19 cellular contexts compared by ENCODE assay signal in genomic region chr13:102658678-102659077, GRCh38. TPM values are rescaled to one million over a fixed set of nuclear protein-coding genes. Genes with fewer than 3 reads are reported as not detected.
"Had no signal": no experiment of that assay in that cellular context is flagged by ENCODE, and none has a peak within 500 bp of the region (broad histone marks: within the 10 kb centered on the region; RNA-seq: fewer than 3 reads in every experiment).

No MANE protein-coding gene starts in this region.

- H3K9me3 ChIP-seq: prostate gland, sigmoid colon had no signal

- H3K4me3 ChIP-seq: cardiac muscle cell, heart right ventricle, prostate gland, sigmoid colon had no signal

- ATAC-seq: activated T-cell treated with anti-CD3 and anti-CD28 coated beads, Interleukin-2, amount 50 U/mL, for 72 hours; heart right ventricle had no signal

- H3K4me1 Mint-ChIP-seq: mesothelial cell of epicardium had no signal

- FAIRE-seq: astrocyte, colon had no signal

- H3K4me1 ChIP-seq: heart right ventricle, prostate gland, sigmoid colon had no signal

- H3K4me3 Mint-ChIP-seq: activated CD4-positive, alpha-beta memory T cell treated with anti-CD3 and anti-CD28 coated beads for 36 hours; activated T-cell treated with anti-CD3 and anti-CD28 coated beads, Interleukin-2, amount 50 U/mL, for 72 hours; mesothelial cell of epicardium; type B pancreatic cell had no signal

- H3K27me3 Mint-ChIP-seq: activated CD4-positive, alpha-beta memory T cell treated with anti-CD3 and anti-CD28 coated beads for 36 hours; type B pancreatic cell had no signal

- H3K27ac Mint-ChIP-seq: activated CD4-positive, alpha-beta memory T cell treated with anti-CD3 and anti-CD28 coated beads for 36 hours; activated T-cell treated with anti-CD3 and anti-CD28 coated beads, Interleukin-2, amount 50 U/mL, for 72 hours; mesothelial cell of epicardium; type B pancreatic cell had no signal

- DNase-seq: activated CD4-positive, alpha-beta memory T cell treated with anti-CD3 and anti-CD28 coated beads for 36 hours; activated CD4-positive, alpha-beta T cell treated with anti-CD3 and anti-CD28 coated beads for 1 hour; activated CD8-positive, alpha-beta memory T cell treated with anti-CD3 and anti-CD28 coated beads, Interleukin-2, amount 50 U/mL, for 4 hours; activated naive CD4-positive, alpha-beta T cell; activated T-cell treated with anti-CD3 and anti-CD28 coated beads, Interleukin-2, amount 50 U/mL, for 72 hours; foreskin melanocyte; heart right ventricle; islet precursor cell; nucleus accumbens; sigmoid colon; stimulated activated CD4-positive, alpha-beta T cell treated with anti-CD3 and anti-CD28 coated beads, Interleukin-12 subunit alpha, Interleukin-12 subunit beta, amount 100 ng/mL, for 4 hours; stimulated activated naive CD4-positive, alpha-beta T cell; substantia nigra had no signal

- H3K27me3 ChIP-seq: cardiac muscle cell, heart right ventricle, sigmoid colon had no signal

- H3K9me3 Mint-ChIP-seq: activated T-cell treated with anti-CD3 and anti-CD28 coated beads, Interleukin-2, amount 50 U/mL, for 72 hours had no signal

- H3K27ac ChIP-seq: cardiac muscle cell, heart right ventricle, prostate gland, sigmoid colon had no signal

- H3K36me3 ChIP-seq: prostate gland had no signal

RNA-seq across cellular contexts. Expression of gene METTL21C, which starts 36.2 kb away (rescaled TPM):
- polyA plus RNA-seq: cardiac muscle cell, heart right ventricle, sigmoid colon had no signal
